Comparison of ENCODE assay signal across 29 cellular contexts in genomic region chr10:488081-488932, GRCh38.
DNase-seq lines count a peak whose midpoint lies in the region; ATAC-seq and TF ChIP-seq lines count a peak whose summit lies in the region.
"Had no signal": no experiment of that assay in that cellular context is flagged by ENCODE, and none has a peak within 500 bp of the region (broad histone marks: within the 10 kb centered on the region; RNA-seq: fewer than 3 reads in every experiment).

No MANE protein-coding gene starts in this region.

- H3K36me3 Mint-ChIP-seq in activated T-cell treated with anti-CD3 and anti-CD28 coated beads, Interleukin-2, amount 50 U/mL, for 24 hours (ENCODE audit: low read depth): no peaks in the 10 kb centered on the region
- peaks cover 4% of the 10 kb centered on the region for H3K36me3 Mint-ChIP-seq in endodermal cell (ENCODE audit: low read depth)
- H3K36me3 Mint-ChIP-seq: CD4-positive, CD25-positive, alpha-beta regulatory T cell; natural killer cell had no signal

- H3K36me3 ChIP-seq in endodermal cell (ENCODE audit: control insufficient read depth, insufficient read depth, low read length): peaks cover 9% of the 10 kb centered on the region
- H3K36me3 ChIP-seq in upper lobe of right lung: no peaks in the 10 kb centered on the region
- no peaks in the 10 kb centered on the region for H3K36me3 ChIP-seq in gastrocnemius medialis
- H3K36me3 ChIP-seq: vagina had no signal

- intact Hi-C loops in posterior vena cava (cut with DNase I): loop anchor here in 1 of 2 donors (2.0 kb wide), 1 partner anchor 76 kb away; no protein-coding TSS in a partner anchor
- intact Hi-C loops in upper lobe of right lung (cut with DNase I): no loop called here
- intact Hi-C loops in gastrocnemius medialis (cut with DNase I; ENCODE audit: low total_unique reads): no loop called here

- in situ Hi-C loops in gastrocnemius medialis (cut with MboI; ENCODE audit: low sequenced_read_pairs in 4 of 4): no loop called here

- H3K27ac Mint-ChIP-seq in activated T-cell treated with anti-CD3 and anti-CD28 coated beads, Interleukin-2, amount 50 U/mL, for 24 hours: no peak overlapping the region
- H3K27ac Mint-ChIP-seq in endodermal cell: no peak overlapping the region
- H3K27ac Mint-ChIP-seq: CD4-positive, CD25-positive, alpha-beta regulatory T cell; HFFc6; natural killer cell had no signal

- no peak for TF ChIP-seq POLR2A in gastrocnemius medialis (IDR thresholded peaks at IDR 0.05)

- H3K9ac ChIP-seq in endodermal cell (ENCODE audit: extremely low read depth, low read length, poor library complexity, severe bottlenecking): no peak overlapping the region
- H3K9ac ChIP-seq: GM23248 had no signal

- no peaks in the 10 kb centered on the region for H3K9me3 Mint-ChIP-seq in activated T-cell treated with anti-CD3 and anti-CD28 coated beads, Interleukin-2, amount 50 U/mL, for 24 hours
- H3K9me3 Mint-ChIP-seq in endodermal cell: no peaks in the 10 kb centered on the region
- H3K9me3 Mint-ChIP-seq: activated T-cell treated with anti-CD3 and anti-CD28 coated beads, Interleukin-2, amount 50 U/mL, for 4 hours; HFFc6; natural killer cell had no signal

- peaks cover 6% of the 10 kb centered on the region for H3K27me3 Mint-ChIP-seq in activated T-cell treated with anti-CD3 and anti-CD28 coated beads, Interleukin-2, amount 50 U/mL, for 24 hours
- no peaks in the 10 kb centered on the region for H3K27me3 Mint-ChIP-seq in endodermal cell (ENCODE audit: insufficient read depth)

- H3K4me1 Mint-ChIP-seq in activated T-cell treated with anti-CD3 and anti-CD28 coated beads, Interleukin-2, amount 50 U/mL, for 24 hours (ENCODE audit: low read depth): peaks cover 19% of the 10 kb centered on the region
- H3K4me1 Mint-ChIP-seq in endodermal cell: peaks cover 21% of the 10 kb centered on the region

- H3K9me3 ChIP-seq in endodermal cell (ENCODE audit: control insufficient read depth, low read length) (no peaks in the 10 kb centered on the region), upper lobe of right lung (no peaks in the 10 kb centered on the region), gastrocnemius medialis (no peaks in the 10 kb centered on the region)
- H3K9me3 ChIP-seq: A549, vagina had no signal

- no peak overlapping the region for H3K4me3 Mint-ChIP-seq in activated T-cell treated with anti-CD3 and anti-CD28 coated beads, Interleukin-2, amount 50 U/mL, for 24 hours
- H3K4me3 Mint-ChIP-seq in endodermal cell: no peak overlapping the region
- H3K4me3 Mint-ChIP-seq: activated T-cell treated with anti-CD3 and anti-CD28 coated beads, Interleukin-2, amount 50 U/mL, for 4 hours; HFFc6; natural killer cell had no signal

- ATAC-seq in upper lobe of right lung (no peak), gastrocnemius medialis (no peak)
- ATAC-seq: A549; activated CD4-positive, CD25-positive, alpha-beta regulatory T cell treated with anti-CD3 and anti-CD28 coated beads, Interleukin-2, amount 50 U/mL, for 24 hours; activated T-cell treated with anti-CD3 and anti-CD28 coated beads, Interleukin-2, amount 50 U/mL, for 4 hours; natural killer cell; Panc1 had no signal

- 95 to 99% methylated on average over 20 to 21 of the region's 21 CpGs for WGBS in endodermal cell (ENCODE audit: insufficient coverage in 1 of 2, insufficient read length in 1 of 2), 2 experiments

- DNase-seq in activated T-cell treated with anti-CD3 and anti-CD28 coated beads, Interleukin-2, amount 50 U/mL, for 24 hours: peak; percentile 22
- no peak for DNase-seq in activated T-cell treated with anti-CD3 and anti-CD28 coated beads, Interleukin-2, amount 50 U/mL, for 48 hours
- DNase-seq in endodermal cell (peak; percentile 43), posterior vena cava (ENCODE audit: low spot score) (peak; percentile 72), upper lobe of right lung (peak; percentile 40), NCI-H1417 treated with DMSO at 0.1 percent for 48 hours (lab: John Stamatoyannopoulos, UW) (no peak), NCI-H2171 (lab: John Stamatoyannopoulos, UW) (no peak), gastrocnemius medialis (no peak)
- DNase-seq: activated naive CD4-positive, alpha-beta T cell; activated T-cell treated with anti-CD3 and anti-CD28 coated beads, Interleukin-2, amount 50 U/mL, for 4 hours; CD4-positive, CD25-positive, alpha-beta regulatory T cell; dermis blood vessel endothelial cell; GM23248; HFFc6; KG1; natural killer cell; NCI-H1105 treated with DMSO at 0.1 percent for 48 hours; NCI-H1930; NCI-H69; occipital lobe; SHP77; stimulated activated naive CD4-positive, alpha-beta T cell; T-helper 2 cell had no signal

- TF ChIP-seq CTCF in endodermal cell (conservative IDR thresholded peaks at IDR 0.05) (peak; percentile 18), upper lobe of right lung (IDR thresholded peaks at IDR 0.05) (no peak), gastrocnemius medialis (IDR thresholded peaks at IDR 0.05 in 4 of 5, conservative IDR thresholded peaks at IDR 0.05 in 1 of 5) (no peak)

- H3K27me3 ChIP-seq in endodermal cell (ENCODE audit: control insufficient read depth, insufficient read depth, low read length, poor library complexity, severe bottlenecking): peaks cover 18% of the 10 kb centered on the region
- H3K27me3 ChIP-seq in upper lobe of right lung: no peaks in the 10 kb centered on the region
- H3K27me3 ChIP-seq in gastrocnemius medialis: no peaks in the 10 kb centered on the region
- H3K27me3 ChIP-seq: hepatocyte, vagina had no signal

- H3K4me1 ChIP-seq in endodermal cell (ENCODE audit: control insufficient read depth, insufficient read depth, low read length) (no peaks in the 10 kb centered on the region), upper lobe of right lung (no peaks in the 10 kb centered on the region), gastrocnemius medialis (peaks cover 48 to 57% of the 10 kb centered on the region in 2 donors)

- H3K4me3 ChIP-seq in endodermal cell (ENCODE audit: low read length): no peak overlapping the region
- no peak overlapping the region for H3K4me3 ChIP-seq in upper lobe of right lung
- no peak overlapping the region for H3K4me3 ChIP-seq in gastrocnemius medialis
- H3K4me3 ChIP-seq: A549, GM23248, hepatocyte, lung, vagina had no signal

- no peak overlapping the region for H3K27ac ChIP-seq in endodermal cell (ENCODE audit: low read depth, low read length)
- H3K27ac ChIP-seq in upper lobe of right lung: no peak overlapping the region
- peak overlapping the region in 1 of 4 donors; percentile 66 for H3K27ac ChIP-seq in gastrocnemius medialis
- H3K27ac ChIP-seq: A549, GM23248, hepatocyte, vagina had no signal

Comparison
In these comparisons a context has a peak if more than half of its experiments do, and no peak if none do; other contexts are left out.
1. DNase-seq: peak in activated T-cell treated with anti-CD3 and anti-CD28 coated beads, Interleukin-2, amount 50 U/mL, for 24 hours (single experiment), endodermal cell (single experiment), posterior vena cava (single experiment) and upper lobe of right lung (single experiment); none in activated T-cell treated with anti-CD3 and anti-CD28 coated beads, Interleukin-2, amount 50 U/mL, for 48 hours (0 of 2), NCI-H1417 treated with DMSO at 0.1 percent for 48 hours (single experiment), NCI-H2171 (single experiment) and gastrocnemius medialis (0 of 2).